In the genomic region with DNA sequence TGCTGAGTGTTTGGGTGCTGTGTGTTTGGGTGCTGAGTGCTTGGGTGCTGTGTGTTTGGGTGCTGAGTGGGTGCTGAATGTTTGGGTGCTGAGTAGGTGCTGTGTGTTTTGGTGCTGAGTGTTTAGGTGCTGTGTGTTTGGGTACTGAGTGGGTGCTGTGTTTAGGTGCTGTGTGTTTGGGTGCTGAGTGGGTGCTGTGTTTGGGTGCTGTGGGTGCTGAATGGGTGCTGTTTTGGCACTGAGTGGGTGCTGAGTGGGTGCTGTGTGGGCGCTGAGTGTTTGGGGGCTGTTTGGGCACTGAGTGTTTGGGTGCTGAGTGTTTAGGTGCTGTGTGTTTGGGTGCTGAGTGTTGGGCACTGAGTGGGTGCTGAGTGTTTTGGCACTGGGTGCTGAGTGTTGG, we compare ENCODE assay signal across 31 cellular contexts. TPM values are rescaled to one million over a fixed set of nuclear protein-coding genes. Genes with fewer than 3 reads are reported as not detected.
"Had no signal": no experiment of that assay in that cellular context is flagged by ENCODE, and none has a peak within 500 bp of the region (broad histone marks: within the 10 kb centered on the region; RNA-seq: fewer than 3 reads in every experiment).

No MANE protein-coding gene starts in this region.

- DNase-seq: activated CD4-positive, alpha-beta T cell treated with anti-CD3 and anti-CD28 coated beads for 36 hours; activated CD4-positive, alpha-beta T cell treated with anti-CD3 and anti-CD28 coated beads, Interleukin-2, amount 10 ng/mL, durations not matched to agents 7 days and 5 days; activated CD4-positive, alpha-beta T cell treated with anti-CD3 and anti-CD28 coated beads, Interleukin-2, amount 50 U/mL, for 48 hours; activated CD8-positive, alpha-beta memory T cell treated with anti-CD3 and anti-CD28 coated beads for 24 hours; activated CD8-positive, alpha-beta memory T cell treated with anti-CD3 and anti-CD28 coated beads, Interleukin-2, amount 10 ng/mL, durations not matched to agents 7 days and 5 days; activated CD8-positive, alpha-beta memory T cell treated with anti-CD3 and anti-CD28 coated beads, Interleukin-2, amount 50 U/mL, for 48 hours; activated effector memory CD4-positive, alpha-beta T cell treated with Interleukin-2 at 50 U/mL for 16 hours; activated naive CD4-positive, alpha-beta T cell treated with anti-CD3 and anti-CD28 coated beads, Interleukin-2, amount 10 ng/mL, durations not matched to agents 7 days and 5 days; activated naive CD8-positive, alpha-beta T cell treated with anti-CD3 and anti-CD28 coated beads, Interleukin-2, amount 50 U/mL, for 24 hours; activated T-cell treated with anti-CD3 and anti-CD28 coated beads, Interleukin-2, amount 50 U/mL, for 48 hours; anterior cingulate cortex; brain microvascular endothelial cell; NCI-H1105; NCI-H1417 treated with DMSO at 0.1 percent for 48 hours; NCI-H1930; NCI-H2081 treated with DMSO at 0.1 percent for 48 hours; NCI-H345; NCI-H510A; NCI-H526; NCI-H748 treated with DMSO at 0.1 percent for 48 hours; NK-92 treated with Interleukin-12 subunit alpha and Interleukin-12 subunit beta, amount 100 ng/mL, for 24 hours; PC-3; Peyer's patch; RPMI8226; SHP77 treated with DMSO at 0.1 percent for 48 hours; SK-N-SH had no signal

- H3K9me3 ChIP-seq: Peyer's patch, SJSA1, SK-N-SH had no signal

- ATAC-seq: activated CD4-positive, alpha-beta T cell treated with anti-CD3 and anti-CD28 coated beads for 36 hours; activated CD4-positive, CD25-positive, alpha-beta regulatory T cell treated with anti-CD3 and anti-CD28 coated beads, Interleukin-2, amount 50 U/mL, for 24 hours; activated CD8-positive, alpha-beta memory T cell treated with anti-CD3 and anti-CD28 coated beads, Interleukin-2, amount 10 ng/mL, durations not matched to agents 7 days and 5 days; activated naive CD8-positive, alpha-beta T cell treated with anti-CD3 and anti-CD28 coated beads, Interleukin-2, amount 50 U/mL, for 24 hours; PC-3; WTC11 had no signal

- FAIRE-seq: TTC549 had no signal

- H3K4me1 ChIP-seq: Peyer's patch, SJSA1 had no signal

- H3K4me3 ChIP-seq: Peyer's patch, SJSA1 had no signal

- H3K9ac ChIP-seq: SK-N-SH had no signal

- H3K36me3 ChIP-seq: brain microvascular endothelial cell, Peyer's patch, SJSA1 had no signal

- H3K27ac ChIP-seq: brain microvascular endothelial cell, Peyer's patch, SJSA1 had no signal

- H3K4me2 ChIP-seq: SK-N-SH had no signal

- H3K27me3 ChIP-seq: Peyer's patch, SJSA1 had no signal

RNA-seq across cellular contexts. Expression of a gene that starts 48.5 kb away (rescaled TPM):
- total RNA-seq: activated CD4-positive, alpha-beta T cell treated with anti-CD3 and anti-CD28 coated beads, Interleukin-2, amount 10 ng/mL, durations not matched to agents 7 days and 5 days; activated CD8-positive, alpha-beta memory T cell treated with anti-CD3 and anti-CD28 coated beads, Interleukin-2, amount 10 ng/mL, durations not matched to agents 7 days and 5 days; M059J; PC-3; SJSA1 had no signal
- polyA plus RNA-seq: SK-N-SH had no signal
